Comparison of ENCODE assay signal across 26 cellular contexts in the genomic region with DNA sequence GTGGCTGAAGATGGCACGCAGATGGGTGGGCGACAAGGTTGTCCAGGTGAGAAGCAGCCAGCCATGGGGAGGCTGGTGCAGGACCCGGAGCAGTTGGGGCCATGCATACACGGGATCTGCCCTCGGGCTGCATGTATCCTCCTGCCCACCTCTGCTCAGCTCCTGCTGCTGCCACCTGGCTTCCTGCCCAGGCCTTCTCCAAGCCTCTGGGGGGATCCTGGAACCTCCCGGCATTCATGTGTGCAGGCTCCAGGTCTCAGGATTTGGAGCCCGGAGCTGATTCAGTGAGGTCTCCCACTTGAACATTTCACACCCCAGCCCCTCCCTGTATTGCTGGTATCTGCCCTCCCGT. TPM values are rescaled to one million over a fixed set of nuclear protein-coding genes. Genes with fewer than 3 reads are reported as not detected.
DNase-seq lines count a peak whose midpoint lies in the region; ATAC-seq and TF ChIP-seq lines count a peak whose summit lies in the region.
"Had no signal": no experiment of that assay in that cellular context is flagged by ENCODE, and none has a peak within 500 bp of the region (broad histone marks: within the 10 kb centered on the region; RNA-seq: fewer than 3 reads in every experiment).

No MANE protein-coding gene starts in this region.

- no peak overlapping the region for H3K23ac ChIP-seq in neuronal stem cell (ENCODE audit: low read depth, low read length, poor library complexity)

- no peak overlapping the region for H2BK5ac ChIP-seq in neuronal stem cell (ENCODE audit: low read length)

- WGBS in heart left ventricle, 4 donors = 58 to 78% (median 66%) methylated on average over 5 to 8 of the region's 8 CpGs
- no CpG with 5 or more reads among the region's 8 CpGs for WGBS in neuronal stem cell (ENCODE audit: extremely low coverage in 2 of 2, insufficient read length in 2 of 2, insufficient replicate concordance in 1 of 2), 2 donors

- intact Hi-C loops in Caco-2 (cut with micrococcal nuclease; ENCODE audit: unreplicated experiment) = no loop called here
- intact Hi-C loops in heart left ventricle (cut with DNase I) = no loop called here

- ATAC-seq in heart left ventricle = no peak
- no peak for ATAC-seq in HG02970 (IDR thresholded peaks at IDR 0.05; ENCODE audit: low FRiP score, unreplicated experiment)
- ATAC-seq: activated naive CD8-positive, alpha-beta T cell treated with anti-CD3 and anti-CD28 coated beads, Interleukin-2, amount 50 U/mL, for 24 hours; CD8-positive, alpha-beta T cell; stimulated activated naive CD8-positive, alpha-beta T cell treated with anti-CD3 and anti-CD28 coated beads, Interleukin-15, Interleukin-2, amounts not matched to agents 100 U/mL and 50 U/mL, for 24 hours had no signal

- no peaks in the 10 kb centered on the region for H3K27me3 Mint-ChIP-seq in Caco-2 (ENCODE audit: insufficient read depth, unreplicated experiment)
- no peaks in the 10 kb centered on the region for H3K27me3 Mint-ChIP-seq in progenitor cell of endocrine pancreas
- H3K27me3 Mint-ChIP-seq: activated naive CD8-positive, alpha-beta T cell treated with anti-CD3 and anti-CD28 coated beads, Interleukin-2, amount 50 U/mL, for 24 hours had no signal

- H2AK5ac ChIP-seq in neuronal stem cell (ENCODE audit: low read depth, low read length) = peak overlapping the region; percentile 84

- H3K4me3 Mint-ChIP-seq in Caco-2 (ENCODE audit: unreplicated experiment) (no peak overlapping the region), progenitor cell of endocrine pancreas (ENCODE audit: low read depth) (no peak overlapping the region)
- H3K4me3 Mint-ChIP-seq: activated naive CD8-positive, alpha-beta T cell treated with anti-CD3 and anti-CD28 coated beads, Interleukin-2, amount 50 U/mL, for 24 hours; CD8-positive, alpha-beta T cell; T-helper 1 cell treated with Interleukin-12 subunit alpha and Interleukin-12 subunit beta and Interleukin-4 antibody, amounts not matched to agents 30 μg/mL and 1 μg/mL, for 36 hours had no signal

- TF ChIP-seq POLR2A in heart left ventricle (IDR thresholded peaks at IDR 0.05) = no peak

- H3K18ac ChIP-seq in neuronal stem cell (ENCODE audit: low read length) = peak overlapping the region; percentile 44

- H3K9ac ChIP-seq in neuronal stem cell (ENCODE audit: low read depth, low read length, poor library complexity) = no peak overlapping the region
- H3K9ac ChIP-seq: parathyroid adenoma had no signal

- H2BK12ac ChIP-seq in neuronal stem cell (ENCODE audit: low read length) = no peak overlapping the region

- peaks cover 4% of the 10 kb centered on the region for H3K4me1 Mint-ChIP-seq in Caco-2 (ENCODE audit: low read depth, unreplicated experiment)
- H3K4me1 Mint-ChIP-seq in progenitor cell of endocrine pancreas (ENCODE audit: low read depth) = peaks cover 7% of the 10 kb centered on the region
- H3K4me1 Mint-ChIP-seq: activated naive CD8-positive, alpha-beta T cell treated with anti-CD3 and anti-CD28 coated beads, Interleukin-2, amount 50 U/mL, for 24 hours; immature natural killer cell had no signal

- POLR2A ChIA-PET in Caco-2 (lab: Charles Lee) = no interaction called here

- peaks cover 40% of the 10 kb centered on the region for H3K36me3 Mint-ChIP-seq in Caco-2 (ENCODE audit: insufficient read depth, unreplicated experiment)
- peaks cover 8% of the 10 kb centered on the region for H3K36me3 Mint-ChIP-seq in progenitor cell of endocrine pancreas (ENCODE audit: insufficient read depth)
- H3K36me3 Mint-ChIP-seq: CD8-positive, alpha-beta T cell; immature natural killer cell had no signal

- H4K8ac ChIP-seq in neuronal stem cell (ENCODE audit: low read depth, low read length) = no peak overlapping the region

- 0 out of 2 replicates have a peak, but pooled peaks cover 4% of the 10 kb centered on the region for H3K9me3 ChIP-seq in Caco-2
- H3K9me3 ChIP-seq in heart left ventricle = no peaks in the 10 kb centered on the region
- no peaks in the 10 kb centered on the region for H3K9me3 ChIP-seq in neuronal stem cell (replicated peaks in 1 of 2; ENCODE audit: control insufficient read depth in 2 of 2, insufficient read depth in 1 of 2, low read depth in 1 of 2, low read length in 2 of 2)
- H3K9me3 ChIP-seq: heart right ventricle, SJSA1, tibial artery had no signal

- CTCF ChIA-PET in Caco-2 (lab: Charles Lee) = no interaction called here

- no peak overlapping the region for H4K91ac ChIP-seq in neuronal stem cell (ENCODE audit: low read depth, low read length, poor library complexity)

- H3K4me3 ChIP-seq in Caco-2 (ENCODE audit: low read depth, low read length) = no peak overlapping the region
- no peak overlapping the region for H3K4me3 ChIP-seq in heart left ventricle
- no peak overlapping the region for H3K4me3 ChIP-seq in neuronal stem cell (ENCODE audit: low read length in 2 of 2)
- H3K4me3 ChIP-seq: heart right ventricle, SJSA1, skin epidermis, tibial artery had no signal

- H2AFZ ChIP-seq in neuronal stem cell (ENCODE audit: low read length) = no peak overlapping the region
- H2AFZ ChIP-seq: parathyroid adenoma had no signal

- H3K9me3 Mint-ChIP-seq in Caco-2 (ENCODE audit: unreplicated experiment) (no peaks in the 10 kb centered on the region), progenitor cell of endocrine pancreas (ENCODE audit: low read depth) (peaks cover 5% of the 10 kb centered on the region)
- H3K9me3 Mint-ChIP-seq: activated naive CD8-positive, alpha-beta T cell treated with anti-CD3 and anti-CD28 coated beads, Interleukin-2, amount 50 U/mL, for 24 hours; CD8-positive, alpha-beta T cell; immature natural killer cell; T-helper 1 cell treated with Interleukin-12 subunit alpha and Interleukin-12 subunit beta and Interleukin-4 antibody, amounts not matched to agents 30 μg/mL and 1 μg/mL, for 36 hours had no signal

- H3K4me1 ChIP-seq in Caco-2 (peaks cover 11% of the 10 kb centered on the region), heart left ventricle (peaks cover 0 to 10% (median 0%) of the 10 kb centered on the region in 12 donors), neuronal stem cell (ENCODE audit: control insufficient read depth in 2 of 2, insufficient read depth in 1 of 2, low read depth in 1 of 2, low read length in 2 of 2) (no peaks in the 10 kb centered on the region)
- H3K4me1 ChIP-seq: parathyroid adenoma, SJSA1 had no signal

- peak overlapping the region; percentile 20 for H3K27ac Mint-ChIP-seq in Caco-2 (ENCODE audit: unreplicated experiment)
- H3K27ac Mint-ChIP-seq in progenitor cell of endocrine pancreas = no peak overlapping the region
- H3K27ac Mint-ChIP-seq: activated naive CD8-positive, alpha-beta T cell treated with anti-CD3 and anti-CD28 coated beads, Interleukin-2, amount 50 U/mL, for 24 hours; CD8-positive, alpha-beta T cell; immature natural killer cell; T-helper 1 cell treated with Interleukin-12 subunit alpha and Interleukin-12 subunit beta and Interleukin-4 antibody, amounts not matched to agents 30 μg/mL and 1 μg/mL, for 36 hours had no signal

- no peak overlapping the region for H2BK15ac ChIP-seq in neuronal stem cell (ENCODE audit: low read length)

- TF ChIP-seq CTCF in Caco-2 (IDR thresholded peaks at IDR 0.05; ENCODE audit: insufficient read depth in 1 of 2, low read depth in 1 of 2, low read length in 1 of 2, severe bottlenecking in 1 of 2, unreplicated experiment in 1 of 2) (no peak), heart left ventricle (IDR thresholded peaks at IDR 0.05) (no peak), progenitor cell of endocrine pancreas (IDR thresholded peaks at IDR 0.05; ENCODE audit: unreplicated experiment) (no peak)

- H3K27ac ChIP-seq in heart left ventricle (no peak overlapping the region), neuronal stem cell (replicated peaks; ENCODE audit: low read length) (no peak overlapping the region)
- H3K27ac ChIP-seq: brain microvascular endothelial cell, heart right ventricle, parathyroid adenoma, SJSA1, tibial artery, VCaP had no signal

- no peaks in the 10 kb centered on the region for H3K79me1 ChIP-seq in neuronal stem cell (ENCODE audit: low read depth, low read length)

- no peak for DNase-seq in Caco-2
- DNase-seq in NCI-H1105 (lab: John Stamatoyannopoulos, UW) = peak; percentile 44
- peak in 3 of 5 donors; percentile 24 to 57 (median 33) for DNase-seq in heart left ventricle
- DNase-seq in neuronal stem cell (ENCODE audit: low spot score) = no peak
- DNase-seq in progenitor cell of endocrine pancreas (ENCODE audit: low spot score, unreplicated experiment) = no peak
- no peak for DNase-seq in activated T-cell treated with anti-CD3 and anti-CD28 coated beads, Interleukin-2, amount 50 U/mL, for 48 hours
- no peak for DNase-seq in activated naive CD4-positive, alpha-beta T cell treated with anti-CD3 and anti-CD28 coated beads, Interleukin-2, amount 50 U/mL, for 16 hours
- DNase-seq: activated CD8-positive, alpha-beta memory T cell treated with anti-CD3 and anti-CD28 coated beads, Interleukin-2, amount 50 U/mL, for 48 hours; activated effector memory CD4-positive, alpha-beta T cell treated with Interleukin-2 at 50 U/mL for 16 hours; activated naive CD8-positive, alpha-beta T cell treated with anti-CD3 and anti-CD28 coated beads, Interleukin-2, amount 50 U/mL, for 24 hours; brain microvascular endothelial cell; immature natural killer cell; Karpas-422; NCI-H1048; NCI-H748 treated with DMSO at 0.1 percent for 48 hours; stimulated activated CD4-positive, alpha-beta T cell treated with anti-CD3 and anti-CD28 coated beads, Interleukin-2, amount 100 ng/mL, for 48 hours; stimulated activated naive CD8-positive, alpha-beta T cell treated with anti-CD3 and anti-CD28 coated beads, Interleukin-15, Interleukin-2, amounts not matched to agents 100 U/mL and 50 U/mL, for 24 hours had no signal

- H3K27me3 ChIP-seq in Caco-2 (replicated peaks; ENCODE audit: control insufficient read depth, insufficient read depth, low read length) (no peaks in the 10 kb centered on the region), heart left ventricle (no peaks in the 10 kb centered on the region), neuronal stem cell (ENCODE audit: control insufficient read depth in 3 of 3, insufficient read depth in 3 of 3, low read depth in 1 of 3, low read length in 3 of 3) (no peaks in the 10 kb centered on the region)
- H3K27me3 ChIP-seq: brain microvascular endothelial cell, tibial artery had no signal

- no peak overlapping the region for H3K4me2 ChIP-seq in neuronal stem cell (ENCODE audit: insufficient read depth, low read length, poor library complexity, severe bottlenecking)

- H2BK120ac ChIP-seq in neuronal stem cell (ENCODE audit: low read depth, low read length) = no peak overlapping the region

- no peak overlapping the region for H3K14ac ChIP-seq in neuronal stem cell (ENCODE audit: low read length)

- no peak overlapping the region for H3K4ac ChIP-seq in neuronal stem cell (ENCODE audit: low read length)

- no peaks in the 10 kb centered on the region for H3K36me3 ChIP-seq in Caco-2 (ENCODE audit: control insufficient read depth, insufficient read depth, low read length)
- peaks cover 0 to 19% (median 11%) of the 10 kb centered on the region in 9 donors for H3K36me3 ChIP-seq in heart left ventricle
- no peaks in the 10 kb centered on the region for H3K36me3 ChIP-seq in neuronal stem cell (replicated peaks in 1 of 2; ENCODE audit: control insufficient read depth in 2 of 2, insufficient read depth in 2 of 2, low read length in 2 of 2)

- no TSS peak for BruUV-seq in Caco-2 (replicated peaks; lab: Mats Ljungman, UMichigan)

RNA-seq across cellular contexts. Expression of a gene that starts 27.0 kb away (rescaled TPM):
- total RNA-seq in Caco-2 (2022) (76.8 and 78.5 TPM in 2 replicates), heart left ventricle (10 to 100 TPM; 19.4 to 50.9 (median 23.3) TPM), progenitor cell of endocrine pancreas (81.2 and 86.2 TPM in 2 replicates)
- 10 to 100 TPM; 11.8 to 17.9 TPM for polyA plus RNA-seq in heart left ventricle
- polyA plus RNA-seq in neuronal stem cell (2013, experiment 1 of 2) = 6.2 TPM
- polyA plus RNA-seq in neuronal stem cell (2013, experiment 2 of 2) = 5.7 TPM

Comparison
In these comparisons a context has a peak if more than half of its experiments do, and no peak if none do; other contexts are left out.
1. DNase-seq: peak in NCI-H1105 (single experiment) and heart left ventricle (3 of 5); none in Caco-2 (0 of 2), neuronal stem cell (single experiment), progenitor cell of endocrine pancreas (single experiment), activated T-cell treated with anti-CD3 and anti-CD28 coated beads, Interleukin-2, amount 50 U/mL, for 48 hours (0 of 2) and activated naive CD4-positive, alpha-beta T cell treated with anti-CD3 and anti-CD28 coated beads, Interleukin-2, amount 50 U/mL, for 16 hours (single experiment).